In genomic region chr1:18170444-18170843, GRCh38 we compare ENCODE assay signal across 10 cellular contexts.
"Had no signal": no experiment of that assay in that cellular context is flagged by ENCODE, and none has a peak within 500 bp of the region (broad histone marks: within the 10 kb centered on the region; RNA-seq: fewer than 3 reads in every experiment).

No MANE protein-coding gene starts in this region.

- H3K9ac ChIP-seq: GM23248 had no signal

- DNase-seq: GM23248, GOT3, H9, HCEC 1CT, HFFc6, KG1 had no signal

- H3K9me3 Mint-ChIP-seq: H9 had no signal

- H3K27ac Mint-ChIP-seq: HFFc6, IgD-negative memory B cell had no signal

- ATAC-seq: HepG2 had no signal

- H3K27ac ChIP-seq: GM23248, HL-60 had no signal

- H3K4me3 Mint-ChIP-seq: H9, HFFc6 had no signal

- H3K4me1 Mint-ChIP-seq: IgD-negative memory B cell had no signal

- H3K4me3 ChIP-seq: GM23248 had no signal

- H3K36me3 Mint-ChIP-seq: IgD-negative memory B cell had no signal

- FAIRE-seq: H54, HepG2 had no signal

- H2AFZ ChIP-seq: GM23248 had no signal
